Comparison of ENCODE assay signal across 33 cellular contexts in the genomic region with DNA sequence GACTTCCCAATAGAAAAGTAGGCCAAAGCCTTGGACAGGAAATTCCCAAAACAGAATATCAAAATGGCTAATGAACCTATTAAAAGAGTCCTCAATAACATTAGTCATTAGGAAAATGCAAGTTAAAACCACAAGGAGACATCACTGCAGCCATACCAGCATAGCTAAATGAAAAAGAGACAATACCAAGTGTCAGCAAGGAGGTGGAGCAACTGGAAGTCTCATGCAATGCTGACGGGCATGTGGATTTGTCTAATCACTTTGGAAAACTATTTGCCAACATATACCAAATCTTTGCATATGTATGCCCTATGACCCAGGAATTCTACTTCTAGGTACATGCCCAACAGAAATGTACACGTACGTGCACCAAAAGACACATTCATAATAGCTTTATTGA.
"Had no signal": no experiment of that assay in that cellular context is flagged by ENCODE, and none has a peak within 500 bp of the region (broad histone marks: within the 10 kb centered on the region; RNA-seq: fewer than 3 reads in every experiment).

No MANE protein-coding gene starts in this region.

- H3K4me3 Mint-ChIP-seq: activated CD4-positive, alpha-beta T cell treated with anti-CD3 and anti-CD28 coated beads for 36 hours; activated CD4-positive, alpha-beta T cell treated with anti-CD3 and anti-CD28 coated beads, Interleukin-2, amount 10 ng/mL, durations not matched to agents 7 days and 5 days; activated CD8-positive, alpha-beta T cell treated with anti-CD3 and anti-CD28 coated beads, Interleukin-2, amount 10 ng/mL, durations not matched to agents 7 days and 5 days; activated naive CD4-positive, alpha-beta T cell treated with anti-CD3 and anti-CD28 coated beads for 36 hours; activated T-cell treated with anti-CD3 and anti-CD28 coated beads, Interleukin-2, amount 50 U/mL, for 24 hours; brain; T-helper 1 cell treated with Interleukin-12 subunit alpha and Interleukin-12 subunit beta and Interleukin-4 antibody, amounts not matched to agents 30 μg/mL and 1 μg/mL, for 36 hours; T-helper 2 cell treated with Interferon-gamma antibody and Interleukin-4, amounts not matched to agents 5 μg/mL and 100 μg/mL, for 36 hours had no signal

- H3K9me3 ChIP-seq: Peyer's patch, SJSA1, SK-N-SH had no signal

- H3K27ac ChIP-seq: Peyer's patch had no signal

- H3K4me1 ChIP-seq: Peyer's patch had no signal

- H3K4me3 ChIP-seq: adrenal gland, Peyer's patch, SJSA1 had no signal

- DNase-seq: activated CD4-positive, alpha-beta T cell treated with anti-CD3 and anti-CD28 coated beads for 36 hours; activated CD4-positive, alpha-beta T cell treated with anti-CD3 and anti-CD28 coated beads, Interleukin-2, amount 10 ng/mL, durations not matched to agents 7 days and 5 days; activated CD4-positive, alpha-beta T cell treated with anti-CD3 and anti-CD28 coated beads, Interleukin-2, amount 50 U/mL, for 48 hours; activated CD8-positive, alpha-beta T cell treated with anti-CD3 and anti-CD28 coated beads, Interleukin-2, amount 10 ng/mL, durations not matched to agents 7 days and 5 days; activated gamma-delta T cell treated with Interleukin-2 at 50 U/mL for 16 hours; activated naive CD4-positive, alpha-beta T cell treated with anti-CD3 and anti-CD28 coated beads for 36 hours; activated T-cell treated with anti-CD3 and anti-CD28 coated beads, Interleukin-2, amount 50 U/mL, for 24 hours; adrenal gland; caudate nucleus; MM.1S; MV-4-11; NCI-H1092; NCI-H1436 treated with DMSO at 0.1 percent for 48 hours; NCI-H1694 treated with DMSO at 0.1 percent for 48 hours; NCI-H2029; NCI-H510A; NCI-H526; NCI-H748 treated with DMSO at 0.1 percent for 48 hours; NK-92 treated with Interleukin-12 subunit alpha and Interleukin-12 subunit beta, amount 100 ng/mL, for 24 hours; PC-3; Peyer's patch; RPMI8226; SHP77 treated with DMSO at 0.1 percent for 48 hours; SK-N-SH had no signal

- H3K36me3 ChIP-seq: adrenal gland, Peyer's patch, SJSA1 had no signal

- H3K27me3 ChIP-seq: adrenal gland, Peyer's patch, SJSA1 had no signal

- H3K9me3 Mint-ChIP-seq: activated CD4-positive, alpha-beta T cell treated with anti-CD3 and anti-CD28 coated beads, Interleukin-2, amount 10 ng/mL, durations not matched to agents 7 days and 5 days; activated naive CD4-positive, alpha-beta T cell treated with anti-CD3 and anti-CD28 coated beads, Interleukin-2, amount 50 U/mL, for 72 hours; activated T-cell treated with anti-CD3 and anti-CD28 coated beads, Interleukin-2, amount 50 U/mL, for 24 hours; activated T-helper 2 cell treated with anti-CD3 and anti-CD28 coated beads, Interferon-gamma antibody, Interleukin-2, Interleukin-4, amounts not matched to agents 10 μg/mL and 5 μg/mL and 100 μg/mL, durations not matched to agents 14 hours and 24 hours and 36 hours; T-helper 1 cell treated with Interleukin-12 subunit alpha and Interleukin-12 subunit beta and Interleukin-4 antibody, amounts not matched to agents 30 μg/mL and 1 μg/mL, for 36 hours; T-helper 2 cell treated with Interferon-gamma antibody and Interleukin-4, amounts not matched to agents 5 μg/mL and 100 μg/mL, for 36 hours had no signal

- H3K27ac Mint-ChIP-seq: activated CD4-positive, alpha-beta T cell treated with anti-CD3 and anti-CD28 coated beads for 36 hours; activated CD4-positive, alpha-beta T cell treated with anti-CD3 and anti-CD28 coated beads, Interleukin-2, amount 10 ng/mL, durations not matched to agents 7 days and 5 days; activated CD8-positive, alpha-beta T cell treated with anti-CD3 and anti-CD28 coated beads, Interleukin-2, amount 10 ng/mL, durations not matched to agents 7 days and 5 days; activated naive CD4-positive, alpha-beta T cell treated with anti-CD3 and anti-CD28 coated beads for 36 hours; activated naive CD4-positive, alpha-beta T cell treated with anti-CD3 and anti-CD28 coated beads, Interleukin-2, amount 50 U/mL, for 72 hours; activated T-cell treated with anti-CD3 and anti-CD28 coated beads, Interleukin-2, amount 50 U/mL, for 24 hours; activated T-helper 2 cell treated with anti-CD3 and anti-CD28 coated beads, Interferon-gamma antibody, Interleukin-2, Interleukin-4, amounts not matched to agents 10 μg/mL and 5 μg/mL and 100 μg/mL, durations not matched to agents 14 hours and 24 hours and 36 hours; brain; T-helper 1 cell treated with Interleukin-12 subunit alpha and Interleukin-12 subunit beta and Interleukin-4 antibody, amounts not matched to agents 30 μg/mL and 1 μg/mL, for 36 hours; T-helper 2 cell treated with Interferon-gamma antibody and Interleukin-4, amounts not matched to agents 5 μg/mL and 100 μg/mL, for 36 hours had no signal

- H3K4me2 ChIP-seq: SK-N-SH had no signal

- H3K36me3 Mint-ChIP-seq: activated naive CD4-positive, alpha-beta T cell treated with anti-CD3 and anti-CD28 coated beads, Interleukin-2, amount 50 U/mL, for 72 hours; brain had no signal

- H3K4me1 Mint-ChIP-seq: activated CD4-positive, alpha-beta T cell treated with anti-CD3 and anti-CD28 coated beads for 36 hours; activated CD4-positive, alpha-beta T cell treated with anti-CD3 and anti-CD28 coated beads, Interleukin-2, amount 10 ng/mL, durations not matched to agents 7 days and 5 days had no signal

- ATAC-seq: activated CD4-positive, alpha-beta T cell treated with anti-CD3 and anti-CD28 coated beads for 36 hours; activated CD4-positive, CD25-positive, alpha-beta regulatory T cell treated with anti-CD3 and anti-CD28 coated beads, Interleukin-2, amount 50 U/mL, for 24 hours; activated CD8-positive, alpha-beta T cell treated with anti-CD3 and anti-CD28 coated beads, Interleukin-2, amount 10 ng/mL, durations not matched to agents 7 days and 5 days; activated naive CD4-positive, alpha-beta T cell treated with anti-CD3 and anti-CD28 coated beads, Interleukin-2, amount 50 U/mL, for 72 hours; PC-3 had no signal

- FAIRE-seq: bronchial epithelial cell, TTC549 had no signal

- H3K9ac ChIP-seq: SK-N-SH had no signal
